Comparison of ENCODE assay signal across 23 cellular contexts in genomic region chrX:17919896-17920446, GRCh38. TPM values are rescaled to one million over a fixed set of nuclear protein-coding genes. Genes with fewer than 3 reads are reported as not detected.
"Had no signal": no experiment of that assay in that cellular context is flagged by ENCODE, and none has a peak within 500 bp of the region (broad histone marks: within the 10 kb centered on the region; RNA-seq: fewer than 3 reads in every experiment).

No MANE protein-coding gene starts in this region.

- H3K9me3 ChIP-seq: ascending aorta, gastrocnemius medialis, pancreas, prostate gland, tibial nerve had no signal

- H3K27me3 ChIP-seq: ascending aorta, brain microvascular endothelial cell, gastrocnemius medialis, tibial nerve had no signal

- H3K36me3 ChIP-seq: ascending aorta, brain microvascular endothelial cell, gastrocnemius medialis, pancreas, prostate gland, tibial nerve had no signal

- DNase-seq: activated CD4-positive, alpha-beta memory T cell treated with anti-CD3 and anti-CD28 coated beads, Interleukin-2, amount 10 ng/mL, durations not matched to agents 7 days and 5 days; activated CD4-positive, alpha-beta T cell treated with anti-CD3 and anti-CD28 coated beads for 1 hour; activated CD4-positive, alpha-beta T cell treated with anti-CD3 and anti-CD28 coated beads, Interleukin-2, amount 10 ng/mL, durations not matched to agents 7 days and 5 days; activated CD8-positive, alpha-beta memory T cell treated with anti-CD3 and anti-CD28 coated beads, Interleukin-2, amount 50 U/mL, for 48 hours; activated gamma-delta T cell; activated naive CD4-positive, alpha-beta T cell treated with anti-CD3 and anti-CD28 coated beads, Interleukin-2, amount 10 ng/mL, durations not matched to agents 7 days and 5 days; activated naive CD8-positive, alpha-beta T cell treated with anti-CD3 and anti-CD28 coated beads, Interleukin-2, amount 10 ng/mL, durations not matched to agents 7 days and 5 days; activated T-cell treated with anti-CD3 and anti-CD28 coated beads, Interleukin-2, amount 50 U/mL, for 24 hours; brain microvascular endothelial cell; dorsolateral prefrontal cortex; effector memory CD4-positive, alpha-beta T cell; gastrocnemius medialis; hippocampal formation; left cardiac atrium; naive thymus-derived CD8-positive, alpha-beta T cell; nucleus accumbens; pancreas; stimulated activated naive CD4-positive, alpha-beta T cell treated with Interleukin-2 at 50 U/mL for 16 hours had no signal

- H3K27ac ChIP-seq: ascending aorta, brain microvascular endothelial cell, coronary artery, dorsolateral prefrontal cortex, gastrocnemius medialis, pancreas, prostate gland, tibial nerve had no signal

- H3K4me1 ChIP-seq: ascending aorta, gastrocnemius medialis, pancreas, prostate gland, tibial nerve had no signal

- FAIRE-seq: keratinocyte had no signal

- H3K4me3 ChIP-seq: ascending aorta, coronary artery, dorsolateral prefrontal cortex, gastrocnemius medialis, pancreas, prostate gland, tibial nerve had no signal

RNA-seq across cellular contexts. Expression of gene RAI2, which starts 58.9 kb away (rescaled TPM):
- total RNA-seq: activated CD4-positive, alpha-beta memory T cell treated with anti-CD3 and anti-CD28 coated beads, Interleukin-2, amount 10 ng/mL, durations not matched to agents 7 days and 5 days; activated naive CD8-positive, alpha-beta T cell treated with anti-CD3 and anti-CD28 coated beads, Interleukin-2, amount 10 ng/mL, durations not matched to agents 7 days and 5 days had no signal
- polyA plus RNA-seq: keratinocyte had no signal
